ENCODE assay signal across 7 cellular contexts in the genomic region with DNA sequence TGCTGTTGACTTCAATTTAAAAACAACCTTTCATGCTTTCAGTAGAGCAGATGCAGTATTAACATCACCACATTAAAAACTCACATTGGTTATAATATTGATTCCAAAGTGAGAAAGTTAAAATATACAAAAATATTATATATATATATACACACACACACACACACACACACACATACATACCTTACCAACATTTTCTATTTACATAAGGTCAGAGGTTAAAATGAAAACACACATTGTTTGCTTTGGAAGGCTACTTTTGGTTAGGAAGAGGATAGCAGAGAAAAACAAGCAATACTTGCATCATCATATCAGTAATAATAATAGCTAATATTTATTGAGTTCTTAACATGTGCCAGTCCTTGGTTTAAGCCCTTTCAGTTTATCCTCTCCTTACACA.
"Had no signal": no experiment of that assay in that cellular context is flagged by ENCODE, and none has a peak within 500 bp of the region (broad histone marks: within the 10 kb centered on the region; RNA-seq: fewer than 3 reads in every experiment).

No MANE protein-coding gene starts in this region.

- ATAC-seq: GM12878 had no signal

- H3K4me3 ChIP-seq: GM12878 had no signal

- FAIRE-seq: GM12878, GM12891, GM12892, GM18507, GM19239 had no signal

- DNase-seq: GDM1, GF-D8 had no signal
